Comparison of ENCODE assay signal across 27 cellular contexts in genomic region chr6:119026822-119027221, GRCh38.
"Had no signal": no experiment of that assay in that cellular context is flagged by ENCODE, and none has a peak within 500 bp of the region (broad histone marks: within the 10 kb centered on the region; RNA-seq: fewer than 3 reads in every experiment).

No MANE protein-coding gene starts in this region.

- H3K27ac Mint-ChIP-seq: activated CD4-positive, alpha-beta T cell treated with anti-CD3 and anti-CD28 coated beads for 36 hours; activated CD8-positive, alpha-beta T cell treated with anti-CD3 and anti-CD28 coated beads for 36 hours; activated naive CD4-positive, alpha-beta T cell treated with anti-CD3 and anti-CD28 coated beads, Interleukin-2, amount 10 ng/mL, durations not matched to agents 7 days and 5 days; activated naive CD8-positive, alpha-beta T cell treated with anti-CD3 and anti-CD28 coated beads for 36 hours; activated T-cell treated with anti-CD3 and anti-CD28 coated beads, Interleukin-2, amount 50 U/mL, for 72 hours; activated T-helper 2 cell treated with anti-CD3 and anti-CD28 coated beads, Interferon-gamma antibody, Interleukin-2, Interleukin-4, amounts not matched to agents 10 μg/mL and 5 μg/mL and 100 μg/mL, durations not matched to agents 14 hours and 24 hours and 36 hours had no signal

- H3K4me3 ChIP-seq: MG63, SK-N-MC had no signal

- H3K9me3 ChIP-seq: MG63 had no signal

- DNase-seq: activated CD4-positive, alpha-beta T cell treated with anti-CD3 and anti-CD28 coated beads for 36 hours; activated CD4-positive, alpha-beta T cell treated with anti-CD3 and anti-CD28 coated beads, Interleukin-2, amount 50 U/mL, for 1 hour; activated CD8-positive, alpha-beta memory T cell treated with anti-CD3 and anti-CD28 coated beads, Interleukin-2, amount 50 U/mL, for 4 hours; activated CD8-positive, alpha-beta T cell treated with anti-CD3 and anti-CD28 coated beads for 36 hours; activated gamma-delta T cell treated with Interleukin-2 at 50 U/mL for 16 hours; activated naive CD4-positive, alpha-beta T cell treated with anti-CD3 and anti-CD28 coated beads, Interleukin-2, amount 10 ng/mL, durations not matched to agents 7 days and 5 days; activated naive CD8-positive, alpha-beta T cell treated with anti-CD3 and anti-CD28 coated beads for 36 hours; activated T-cell treated with anti-CD3 and anti-CD28 coated beads, Interleukin-2, amount 50 U/mL, for 72 hours; caudate nucleus; MG63; MV-4-11; NCI-H1105; NCI-H1436; NCI-H187; NCI-H2081; NCI-H2171; NCI-H2227 treated with DMSO at 0.1 percent for 48 hours; NCI-H526 treated with DMSO at 0.1 percent for 48 hours; NCI-H82; OCI-M1; RPMI8226; T-helper 1 cell had no signal

- H3K4me1 Mint-ChIP-seq: activated CD4-positive, alpha-beta T cell treated with anti-CD3 and anti-CD28 coated beads for 36 hours; activated naive CD4-positive, alpha-beta T cell treated with anti-CD3 and anti-CD28 coated beads, Interleukin-2, amount 10 ng/mL, durations not matched to agents 7 days and 5 days; activated naive CD8-positive, alpha-beta T cell treated with anti-CD3 and anti-CD28 coated beads for 36 hours had no signal

- H3K27ac ChIP-seq: SK-N-MC, VCaP had no signal

- ATAC-seq: activated CD4-positive, alpha-beta T cell treated with anti-CD3 and anti-CD28 coated beads for 36 hours; activated CD8-positive, alpha-beta T cell treated with anti-CD3 and anti-CD28 coated beads for 36 hours; activated T-cell treated with anti-CD3 and anti-CD28 coated beads, Interleukin-2, amount 50 U/mL, for 72 hours; Panc1; Right ventricle myocardium inferior had no signal

- H3K36me3 Mint-ChIP-seq: activated naive CD4-positive, alpha-beta T cell treated with anti-CD3 and anti-CD28 coated beads, Interleukin-2, amount 10 ng/mL, durations not matched to agents 7 days and 5 days; activated naive CD8-positive, alpha-beta T cell treated with anti-CD3 and anti-CD28 coated beads for 36 hours had no signal

- H3K4me3 Mint-ChIP-seq: activated CD4-positive, alpha-beta T cell treated with anti-CD3 and anti-CD28 coated beads for 36 hours; activated CD8-positive, alpha-beta T cell treated with anti-CD3 and anti-CD28 coated beads for 36 hours; activated naive CD4-positive, alpha-beta T cell treated with anti-CD3 and anti-CD28 coated beads, Interleukin-2, amount 10 ng/mL, durations not matched to agents 7 days and 5 days; activated naive CD8-positive, alpha-beta T cell treated with anti-CD3 and anti-CD28 coated beads for 36 hours; activated T-cell treated with anti-CD3 and anti-CD28 coated beads, Interleukin-2, amount 50 U/mL, for 72 hours had no signal

- H3K27me3 ChIP-seq: MG63 had no signal

- H3K27me3 Mint-ChIP-seq: activated CD4-positive, alpha-beta T cell treated with anti-CD3 and anti-CD28 coated beads for 36 hours; activated CD8-positive, alpha-beta T cell treated with anti-CD3 and anti-CD28 coated beads for 36 hours; activated naive CD4-positive, alpha-beta T cell treated with anti-CD3 and anti-CD28 coated beads, Interleukin-2, amount 10 ng/mL, durations not matched to agents 7 days and 5 days; activated naive CD8-positive, alpha-beta T cell treated with anti-CD3 and anti-CD28 coated beads for 36 hours had no signal

- H3K36me3 ChIP-seq: MG63 had no signal

- H3K9me3 Mint-ChIP-seq: activated CD8-positive, alpha-beta T cell treated with anti-CD3 and anti-CD28 coated beads for 36 hours; activated naive CD4-positive, alpha-beta T cell treated with anti-CD3 and anti-CD28 coated beads, Interleukin-2, amount 10 ng/mL, durations not matched to agents 7 days and 5 days; activated naive CD8-positive, alpha-beta T cell treated with anti-CD3 and anti-CD28 coated beads for 36 hours; activated T-cell treated with anti-CD3 and anti-CD28 coated beads, Interleukin-2, amount 50 U/mL, for 72 hours; activated T-helper 2 cell treated with anti-CD3 and anti-CD28 coated beads, Interferon-gamma antibody, Interleukin-2, Interleukin-4, amounts not matched to agents 10 μg/mL and 5 μg/mL and 100 μg/mL, durations not matched to agents 14 hours and 24 hours and 36 hours had no signal
